In the genomic region with DNA sequence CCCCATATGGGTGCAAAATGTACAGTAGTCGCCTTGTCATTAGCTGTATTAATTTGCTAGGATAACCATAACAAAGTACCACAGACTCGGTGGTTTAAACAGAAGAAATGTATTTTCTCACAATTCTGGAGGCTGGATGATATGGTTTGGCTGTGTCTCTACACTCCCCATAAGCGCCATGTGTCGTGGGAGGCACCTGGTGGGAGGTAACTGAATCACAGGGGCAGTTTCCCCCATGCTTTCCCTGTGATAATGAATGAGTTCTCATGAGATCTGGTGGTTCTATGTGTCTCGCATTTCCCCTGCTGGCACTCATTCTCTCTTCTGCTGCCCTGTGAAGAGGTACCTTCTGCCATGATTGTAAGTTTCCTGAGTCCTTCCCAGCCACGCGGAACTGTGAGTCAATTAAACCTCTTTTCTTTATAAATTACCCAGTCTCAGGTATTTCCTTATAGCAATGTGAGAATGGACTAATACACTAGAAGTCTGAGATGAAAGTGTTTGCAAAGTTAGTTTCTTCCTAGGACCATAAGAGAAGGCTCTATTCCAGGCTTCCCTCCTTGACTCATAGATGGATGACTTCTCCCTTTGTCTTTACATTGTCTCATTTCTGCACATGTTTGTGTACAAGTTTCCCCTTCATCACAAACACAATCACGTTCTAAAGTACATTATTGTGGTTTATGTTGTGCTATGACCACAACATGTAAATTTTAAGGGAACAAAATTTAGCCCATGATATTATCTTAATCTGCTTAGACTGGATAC, we compare ENCODE assay signal across 19 cellular contexts.
DNase-seq lines count a peak whose midpoint lies in the region; ATAC-seq and TF ChIP-seq lines count a peak whose summit lies in the region.
"Had no signal": no experiment of that assay in that cellular context is flagged by ENCODE, and none has a peak within 500 bp of the region (broad histone marks: within the 10 kb centered on the region; RNA-seq: fewer than 3 reads in every experiment).

No MANE protein-coding gene starts in this region.

- no peak overlapping the region for H3K4me3 ChIP-seq in Caco-2 (ENCODE audit: low read depth, low read length)
- no peak overlapping the region for H3K4me3 ChIP-seq in Jurkat, Clone E6-1 (ENCODE audit: low read length)
- no peak overlapping the region for H3K4me3 ChIP-seq in iPS DF 6.9 (ENCODE audit: low read length)
- H3K4me3 ChIP-seq: BLaER1 had no signal

- no peaks in the 10 kb centered on the region for H3K9me3 ChIP-seq in Caco-2
- H3K9me3 ChIP-seq in iPS DF 6.9 (ENCODE audit: control insufficient read depth, insufficient read depth, low read length) = no peaks in the 10 kb centered on the region
- H3K9me3 ChIP-seq: BLaER1 had no signal

- no TSS peak for BruUV-seq in Caco-2 (replicated peaks; lab: Mats Ljungman, UMichigan)

- H3K36me3 ChIP-seq in Caco-2 (ENCODE audit: control insufficient read depth, insufficient read depth, low read length) = no peaks in the 10 kb centered on the region
- no peaks in the 10 kb centered on the region for H3K36me3 ChIP-seq in iPS DF 6.9 (ENCODE audit: control insufficient read depth, insufficient read depth, low read length)
- H3K36me3 ChIP-seq: BLaER1 had no signal

- H3K4me1 Mint-ChIP-seq in Caco-2 (ENCODE audit: low read depth, unreplicated experiment) = no peaks in the 10 kb centered on the region
- H3K4me1 Mint-ChIP-seq in WTC11 = no peaks in the 10 kb centered on the region
- H3K4me1 Mint-ChIP-seq in chondrocyte (ENCODE audit: low read depth) = no peaks in the 10 kb centered on the region
- H3K4me1 Mint-ChIP-seq: CD4-positive, alpha-beta memory T cell had no signal

- H3K4me1 ChIP-seq in Caco-2 (no peaks in the 10 kb centered on the region), iPS DF 6.9 (ENCODE audit: control insufficient read depth, insufficient read depth, low read length) (no peaks in the 10 kb centered on the region)
- H3K4me1 ChIP-seq: BLaER1 had no signal

- H3K27ac Mint-ChIP-seq in Caco-2 (ENCODE audit: unreplicated experiment) (no peak overlapping the region), WTC11 (no peak overlapping the region), chondrocyte (ENCODE audit: unreplicated experiment) (no peak overlapping the region)
- H3K27ac Mint-ChIP-seq: CD4-positive, alpha-beta memory T cell had no signal

- H3K27ac ChIP-seq in iPS DF 6.9 (ENCODE audit: low read length) = no peak overlapping the region
- H3K27ac ChIP-seq: BLaER1, HL-60 had no signal

- CTCF ChIA-PET in Caco-2 (lab: Charles Lee) = no interaction called here
- CTCF ChIA-PET in WTC11 (lab: Charles Lee) = no interaction called here

- H3K9me3 Mint-ChIP-seq in Caco-2 (ENCODE audit: unreplicated experiment) (no peaks in the 10 kb centered on the region), WTC11 (peaks cover 10% of the 10 kb centered on the region), chondrocyte (ENCODE audit: low read depth) (peaks cover 6% of the 10 kb centered on the region)

- DNase-seq in Caco-2 (peak in 1 of 2 experiments; percentile 5), WTC11 (ENCODE audit: low spot score) (peak; percentile 21), iPS DF 6.9 (ENCODE audit: low read depth, low spot score) (peak; percentile 5), chondrocyte (ENCODE audit: low spot score) (no peak), NOMO-1 treated with dmso at 0.1 percent for 144 hours (lab: John Stamatoyannopoulos, UW; ENCODE audit: unreplicated experiment) (no peak), retina (no peak)
- DNase-seq in Jurkat, Clone E6-1 (ENCODE audit: low read depth, low spot score) = peak; percentile 19
- DNase-seq: CD4-positive, alpha-beta memory T cell; DMS79; H7; NCI-H1417; NCI-H187; NCI-H345; NK-92 treated with Interleukin-12 subunit alpha and Interleukin-12 subunit beta, amount 100 ng/mL, for 24 hours; OCI-M1; SHP77 treated with DMSO at 0.1 percent for 48 hours had no signal

- H3K36me3 Mint-ChIP-seq in Caco-2 (ENCODE audit: insufficient read depth, unreplicated experiment) (no peaks in the 10 kb centered on the region), WTC11 (no peaks in the 10 kb centered on the region), chondrocyte (ENCODE audit: low read depth) (no peaks in the 10 kb centered on the region)
- H3K36me3 Mint-ChIP-seq: CD4-positive, alpha-beta memory T cell had no signal

- ATAC-seq in WTC11 = peak; percentile 63
- ATAC-seq: SK-N-SH treated with all-trans-retinoic acid at 6 μM for 48 hours had no signal

- no CpG with 5 or more reads among the region's 8 CpGs for WGBS in iPS DF 6.9 (ENCODE audit: insufficient coverage, insufficient read length)

- POLR2A ChIA-PET in Caco-2 (lab: Charles Lee) = no interaction called here
- POLR2A ChIA-PET in WTC11 (lab: Charles Lee) = no interaction called here

- intact Hi-C loops in Caco-2 (cut with micrococcal nuclease; ENCODE audit: unreplicated experiment) = no loop called here

- TF ChIP-seq CTCF in Caco-2 (IDR thresholded peaks at IDR 0.05; ENCODE audit: insufficient read depth in 1 of 2, low read depth in 1 of 2, low read length in 1 of 2, severe bottlenecking in 1 of 2, unreplicated experiment in 1 of 2) (peak; percentile 23 to 24), WTC11 (IDR thresholded peaks at IDR 0.05) (no peak), chondrocyte (IDR thresholded peaks at IDR 0.05) (no peak)

- H3K4me3 Mint-ChIP-seq in Caco-2 (ENCODE audit: unreplicated experiment) = no peak overlapping the region
- H3K4me3 Mint-ChIP-seq in WTC11 = no peak overlapping the region
- no peak overlapping the region for H3K4me3 Mint-ChIP-seq in chondrocyte (ENCODE audit: unreplicated experiment)
- H3K4me3 Mint-ChIP-seq: CD4-positive, alpha-beta memory T cell had no signal

- H3K27me3 ChIP-seq in Caco-2 (replicated peaks; ENCODE audit: control insufficient read depth, insufficient read depth, low read length) (no peaks in the 10 kb centered on the region), iPS DF 6.9 (ENCODE audit: control insufficient read depth, insufficient read depth, low read length) (no peaks in the 10 kb centered on the region)
- H3K27me3 ChIP-seq: BLaER1 had no signal

- no peaks in the 10 kb centered on the region for H3K27me3 Mint-ChIP-seq in Caco-2 (ENCODE audit: insufficient read depth, unreplicated experiment)
- H3K27me3 Mint-ChIP-seq in WTC11 (ENCODE audit: low read depth) = no peaks in the 10 kb centered on the region
- H3K27me3 Mint-ChIP-seq in chondrocyte (ENCODE audit: low read depth) = no peaks in the 10 kb centered on the region
- H3K27me3 Mint-ChIP-seq: CD4-positive, alpha-beta memory T cell had no signal

TF ChIP-seq in WTC11, 78 proteins besides CTCF, POLR2A, EP300 and RAD21 (continues in another document):
- TF ChIP-seq TEAD1 (CRISPR knock-in tag; IDR thresholded peaks at IDR 0.05) (no peak), FOXP1 (CRISPR knock-in tag; IDR thresholded peaks at IDR 0.05; ENCODE audit: borderline replicate concordance) (no peak), OVOL2 (CRISPR knock-in tag; IDR thresholded peaks at IDR 0.05; ENCODE audit: borderline replicate concordance) (no peak), MYBL2 (CRISPR knock-in tag; IDR thresholded peaks at IDR 0.05) (no peak), TP53 (CRISPR knock-in tag; IDR thresholded peaks at IDR 0.05) (no peak), SMAD3 (CRISPR knock-in tag; IDR thresholded peaks at IDR 0.05; ENCODE audit: borderline replicate concordance) (no peak)
- TF ChIP-seq, protein P1, sequence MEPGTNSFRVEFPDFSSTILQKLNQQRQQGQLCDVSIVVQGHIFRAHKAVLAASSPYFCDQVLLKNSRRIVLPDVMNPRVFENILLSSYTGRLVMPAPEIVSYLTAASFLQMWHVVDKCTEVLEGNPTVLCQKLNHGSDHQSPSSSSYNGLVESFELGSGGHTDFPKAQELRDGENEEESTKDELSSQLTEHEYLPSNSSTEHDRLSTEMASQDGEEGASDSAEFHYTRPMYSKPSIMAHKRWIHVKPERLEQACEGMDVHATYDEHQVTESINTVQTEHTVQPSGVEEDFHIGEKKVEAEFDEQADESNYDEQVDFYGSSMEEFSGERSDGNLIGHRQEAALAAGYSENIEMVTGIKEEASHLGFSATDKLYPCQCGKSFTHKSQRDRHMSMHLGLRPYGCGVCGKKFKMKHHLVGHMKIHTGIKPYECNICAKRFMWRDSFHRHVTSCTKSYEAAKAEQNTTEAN (CRISPR knock-in tag; IDR thresholded peaks at IDR 0.05) = no peak
- TF ChIP-seq, protein P2, sequence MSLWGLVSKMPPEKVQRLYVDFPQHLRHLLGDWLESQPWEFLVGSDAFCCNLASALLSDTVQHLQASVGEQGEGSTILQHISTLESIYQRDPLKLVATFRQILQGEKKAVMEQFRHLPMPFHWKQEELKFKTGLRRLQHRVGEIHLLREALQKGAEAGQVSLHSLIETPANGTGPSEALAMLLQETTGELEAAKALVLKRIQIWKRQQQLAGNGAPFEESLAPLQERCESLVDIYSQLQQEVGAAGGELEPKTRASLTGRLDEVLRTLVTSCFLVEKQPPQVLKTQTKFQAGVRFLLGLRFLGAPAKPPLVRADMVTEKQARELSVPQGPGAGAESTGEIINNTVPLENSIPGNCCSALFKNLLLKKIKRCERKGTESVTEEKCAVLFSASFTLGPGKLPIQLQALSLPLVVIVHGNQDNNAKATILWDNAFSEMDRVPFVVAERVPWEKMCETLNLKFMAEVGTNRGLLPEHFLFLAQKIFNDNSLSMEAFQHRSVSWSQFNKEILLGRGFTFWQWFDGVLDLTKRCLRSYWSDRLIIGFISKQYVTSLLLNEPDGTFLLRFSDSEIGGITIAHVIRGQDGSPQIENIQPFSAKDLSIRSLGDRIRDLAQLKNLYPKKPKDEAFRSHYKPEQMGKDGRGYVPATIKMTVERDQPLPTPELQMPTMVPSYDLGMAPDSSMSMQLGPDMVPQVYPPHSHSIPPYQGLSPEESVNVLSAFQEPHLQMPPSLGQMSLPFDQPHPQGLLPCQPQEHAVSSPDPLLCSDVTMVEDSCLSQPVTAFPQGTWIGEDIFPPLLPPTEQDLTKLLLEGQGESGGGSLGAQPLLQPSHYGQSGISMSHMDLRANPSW (CRISPR knock-in tag; conservative IDR thresholded peaks at IDR 0.05; ENCODE audit: low read depth) = no peak

Comparison
In these comparisons a context has a peak if more than half of its experiments do, and no peak if none do; other contexts are left out.
1. DNase-seq: peak in Jurkat, Clone E6-1 (single experiment), WTC11 (single experiment) and iPS DF 6.9 (single experiment); none in chondrocyte (single experiment), NOMO-1 treated with dmso at 0.1 percent for 144 hours (single experiment) and retina (single experiment).
2. CTCF ChIP-seq: peak in Caco-2 (2 of 2); none in WTC11 (single experiment) and chondrocyte (single experiment).